ENCODE assay signal across 1 cellular context in the genomic region with DNA sequence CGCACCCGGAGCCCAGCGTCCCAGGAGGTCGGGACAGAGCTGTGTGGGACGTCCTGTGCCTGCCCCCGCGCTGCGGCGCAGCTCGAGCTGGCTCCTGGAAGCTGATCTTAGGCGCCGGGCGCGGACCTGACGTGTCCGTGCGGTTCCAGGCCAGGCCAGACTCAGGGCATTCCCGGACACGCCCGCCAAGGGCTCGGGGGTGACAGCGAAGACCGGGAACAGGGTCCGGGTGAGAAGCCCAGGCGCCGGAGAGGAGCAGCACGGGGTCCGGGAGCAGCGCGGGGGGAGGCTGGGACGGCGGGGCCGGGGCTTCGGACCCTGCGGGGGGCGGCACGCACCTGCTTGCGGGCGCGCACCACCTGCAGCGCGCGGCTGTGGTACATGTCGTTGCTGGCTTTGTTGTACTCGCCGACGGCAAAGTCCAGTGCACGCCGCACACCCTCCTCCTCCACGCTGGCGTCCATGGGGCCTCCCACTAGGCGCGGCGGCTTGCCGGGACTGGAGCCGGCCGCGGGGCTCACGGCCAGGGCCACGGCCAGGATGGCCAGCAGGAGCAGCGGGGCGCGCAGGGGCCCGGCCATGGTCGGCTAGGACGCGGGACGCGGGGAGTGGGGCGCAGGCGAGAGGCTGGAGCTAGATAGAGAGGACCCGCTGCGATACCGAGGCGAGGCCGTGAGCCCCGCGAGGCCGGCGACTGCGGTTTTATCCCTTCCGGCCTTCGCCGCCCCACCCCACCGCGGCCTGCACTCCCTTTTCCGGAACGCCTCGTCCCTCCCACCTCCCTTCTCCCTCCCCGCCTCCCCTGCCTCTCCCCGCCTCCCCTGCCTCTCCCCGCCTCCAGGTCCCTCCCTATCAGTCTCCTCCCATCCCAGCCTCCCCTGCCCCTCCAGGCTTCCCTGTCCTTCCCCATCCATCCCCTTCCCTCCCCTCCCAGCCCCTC.
TF ChIP-seq lines count a peak whose summit lies in the region.

A gene with protein sequence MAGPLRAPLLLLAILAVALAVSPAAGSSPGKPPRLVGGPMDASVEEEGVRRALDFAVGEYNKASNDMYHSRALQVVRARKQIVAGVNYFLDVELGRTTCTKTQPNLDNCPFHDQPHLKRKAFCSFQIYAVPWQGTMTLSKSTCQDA (minus strand): TSS at position 674 of the 940 bp plus-strand sequence. CDS start 93 bp downstream, at position 581.

TF ChIP-seq in HepG2, 621 proteins besides CTCF, POLR2A, EP300 and RAD21 (continued from another document and continues in another):
- TF ChIP-seq, protein P1, sequence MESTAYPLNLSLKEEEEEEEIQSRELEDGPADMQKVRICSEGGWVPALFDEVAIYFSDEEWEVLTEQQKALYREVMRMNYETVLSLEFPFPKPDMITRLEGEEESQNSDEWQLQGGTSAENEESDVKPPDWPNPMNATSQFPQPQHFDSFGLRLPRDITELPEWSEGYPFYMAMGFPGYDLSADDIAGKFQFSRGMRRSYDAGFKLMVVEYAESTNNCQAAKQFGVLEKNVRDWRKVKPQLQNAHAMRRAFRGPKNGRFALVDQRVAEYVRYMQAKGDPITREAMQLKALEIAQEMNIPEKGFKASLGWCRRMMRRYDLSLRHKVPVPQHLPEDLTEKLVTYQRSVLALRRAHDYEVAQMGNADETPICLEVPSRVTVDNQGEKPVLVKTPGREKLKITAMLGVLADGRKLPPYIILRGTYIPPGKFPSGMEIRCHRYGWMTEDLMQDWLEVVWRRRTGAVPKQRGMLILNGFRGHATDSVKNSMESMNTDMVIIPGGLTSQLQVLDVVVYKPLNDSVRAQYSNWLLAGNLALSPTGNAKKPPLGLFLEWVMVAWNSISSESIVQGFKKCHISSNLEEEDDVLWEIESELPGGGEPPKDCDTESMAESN (CRISPR knock-in tag; conservative IDR thresholded peaks at IDR 0.05), result peak; percentile 93
- TF ChIP-seq SRSF4 (IDR thresholded peaks at IDR 0.05; ENCODE audit: low read depth, low read length, poor library complexity, severe bottlenecking) (peak; percentile 92), SMAD3 (CRISPR knock-in tag; IDR thresholded peaks at IDR 0.05) (no peak; the same call in 1 of the 2 replicates), ESRRA (CRISPR knock-in tag; IDR thresholded peaks at IDR 0.05; ENCODE audit: low read depth) (0 out of 2 replicates have a peak, but pooled peaks have one; percentile 41), ZBTB7A (CRISPR knock-in tag; IDR thresholded peaks at IDR 0.05) (0 out of 2 replicates have a peak, but pooled peaks have one; percentile 39), ZNF780A (CRISPR knock-in tag; IDR thresholded peaks at IDR 0.05) (no peak), KLF13 (CRISPR knock-in tag; IDR thresholded peaks at IDR 0.05) (peak; percentile 79; the same call in 1 of the 2 replicates), CREB1 (IDR thresholded peaks at IDR 0.05) (no peak), CREB1 (CRISPR knock-in tag; IDR thresholded peaks at IDR 0.05) (no peak), ZNF878 (CRISPR knock-in tag; IDR thresholded peaks at IDR 0.05) (peak; percentile 62; the same call in 1 of the 2 replicates), ZNF460 (CRISPR knock-in tag; IDR thresholded peaks at IDR 0.05; ENCODE audit: borderline replicate concordance) (no peak), XBP1 (CRISPR knock-in tag; IDR thresholded peaks at IDR 0.05) (0 out of 2 replicates have a peak, but pooled peaks have one; percentile 61), MYC (CRISPR knock-in tag; IDR thresholded peaks at IDR 0.05; ENCODE audit: borderline replicate concordance) (peak; percentile 95), ZNF30 (CRISPR knock-in tag; IDR thresholded peaks at IDR 0.05) (peak; percentile 82; the same call in 1 of the 2 replicates), ZNF660 (CRISPR knock-in tag; IDR thresholded peaks at IDR 0.05; ENCODE audit: borderline replicate concordance, low read depth) (peak; percentile 59; the same call in 1 of the 2 replicates), ZNF451 (CRISPR knock-in tag; IDR thresholded peaks at IDR 0.05) (peak; percentile 97), RCOR2 (CRISPR knock-in tag; IDR thresholded peaks at IDR 0.05) (no peak), TSC22D2 (CRISPR knock-in tag; IDR thresholded peaks at IDR 0.05; ENCODE audit: borderline replicate concordance) (peak; percentile 55), ZNF263 (CRISPR knock-in tag; IDR thresholded peaks at IDR 0.05) (peak; percentile 84)
- TF ChIP-seq, protein P2, sequence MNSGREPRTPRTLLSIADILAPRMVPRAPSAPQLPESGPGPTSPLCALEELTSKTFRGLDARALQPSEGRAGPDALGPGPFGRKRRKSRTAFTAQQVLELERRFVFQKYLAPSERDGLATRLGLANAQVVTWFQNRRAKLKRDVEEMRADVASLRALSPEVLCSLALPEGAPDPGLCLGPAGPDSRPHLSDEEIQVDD (CRISPR knock-in tag; IDR thresholded peaks at IDR 0.05; ENCODE audit: borderline replicate concordance), result peak; percentile 95; the same call in 1 of the 2 replicates
- TF ChIP-seq, protein P3, sequence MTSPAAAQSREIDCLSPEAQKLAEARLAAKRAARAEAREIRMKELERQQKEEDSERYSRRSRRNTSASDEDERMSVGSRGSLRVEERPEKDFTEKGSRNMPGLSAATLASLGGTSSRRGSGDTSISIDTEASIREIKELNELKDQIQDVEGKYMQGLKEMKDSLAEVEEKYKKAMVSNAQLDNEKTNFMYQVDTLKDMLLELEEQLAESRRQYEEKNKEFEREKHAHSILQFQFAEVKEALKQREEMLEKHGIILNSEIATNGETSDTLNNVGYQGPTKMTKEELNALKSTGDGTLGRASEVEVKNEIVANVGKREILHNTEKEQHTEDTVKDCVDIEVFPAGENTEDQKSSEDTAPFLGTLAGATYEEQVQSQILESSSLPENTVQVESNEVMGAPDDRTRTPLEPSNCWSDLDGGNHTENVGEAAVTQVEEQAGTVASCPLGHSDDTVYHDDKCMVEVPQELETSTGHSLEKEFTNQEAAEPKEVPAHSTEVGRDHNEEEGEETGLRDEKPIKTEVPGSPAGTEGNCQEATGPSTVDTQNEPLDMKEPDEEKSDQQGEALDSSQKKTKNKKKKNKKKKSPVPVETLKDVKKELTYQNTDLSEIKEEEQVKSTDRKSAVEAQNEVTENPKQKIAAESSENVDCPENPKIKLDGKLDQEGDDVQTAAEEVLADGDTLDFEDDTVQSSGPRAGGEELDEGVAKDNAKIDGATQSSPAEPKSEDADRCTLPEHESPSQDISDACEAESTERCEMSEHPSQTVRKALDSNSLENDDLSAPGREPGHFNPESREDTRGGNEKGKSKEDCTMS (CRISPR knock-in tag; conservative IDR thresholded peaks at IDR 0.05), result 0 out of 2 replicates have a peak, but pooled peaks have one; percentile 29
- TF ChIP-seq, protein P4, sequence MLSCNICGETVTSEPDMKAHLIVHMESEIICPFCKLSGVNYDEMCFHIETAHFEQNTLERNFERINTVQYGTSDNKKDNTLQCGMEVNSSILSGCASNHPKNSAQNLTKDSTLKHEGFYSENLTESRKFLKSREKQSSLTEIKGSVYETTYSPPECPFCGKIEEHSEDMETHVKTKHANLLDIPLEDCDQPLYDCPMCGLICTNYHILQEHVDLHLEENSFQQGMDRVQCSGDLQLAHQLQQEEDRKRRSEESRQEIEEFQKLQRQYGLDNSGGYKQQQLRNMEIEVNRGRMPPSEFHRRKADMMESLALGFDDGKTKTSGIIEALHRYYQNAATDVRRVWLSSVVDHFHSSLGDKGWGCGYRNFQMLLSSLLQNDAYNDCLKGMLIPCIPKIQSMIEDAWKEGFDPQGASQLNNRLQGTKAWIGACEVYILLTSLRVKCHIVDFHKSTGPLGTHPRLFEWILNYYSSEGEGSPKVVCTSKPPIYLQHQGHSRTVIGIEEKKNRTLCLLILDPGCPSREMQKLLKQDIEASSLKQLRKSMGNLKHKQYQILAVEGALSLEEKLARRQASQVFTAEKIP (CRISPR knock-in tag; IDR thresholded peaks at IDR 0.05; ENCODE audit: borderline replicate concordance), result peak; percentile 95; the same call in 1 of the 2 replicates
- TF ChIP-seq, protein P5, sequence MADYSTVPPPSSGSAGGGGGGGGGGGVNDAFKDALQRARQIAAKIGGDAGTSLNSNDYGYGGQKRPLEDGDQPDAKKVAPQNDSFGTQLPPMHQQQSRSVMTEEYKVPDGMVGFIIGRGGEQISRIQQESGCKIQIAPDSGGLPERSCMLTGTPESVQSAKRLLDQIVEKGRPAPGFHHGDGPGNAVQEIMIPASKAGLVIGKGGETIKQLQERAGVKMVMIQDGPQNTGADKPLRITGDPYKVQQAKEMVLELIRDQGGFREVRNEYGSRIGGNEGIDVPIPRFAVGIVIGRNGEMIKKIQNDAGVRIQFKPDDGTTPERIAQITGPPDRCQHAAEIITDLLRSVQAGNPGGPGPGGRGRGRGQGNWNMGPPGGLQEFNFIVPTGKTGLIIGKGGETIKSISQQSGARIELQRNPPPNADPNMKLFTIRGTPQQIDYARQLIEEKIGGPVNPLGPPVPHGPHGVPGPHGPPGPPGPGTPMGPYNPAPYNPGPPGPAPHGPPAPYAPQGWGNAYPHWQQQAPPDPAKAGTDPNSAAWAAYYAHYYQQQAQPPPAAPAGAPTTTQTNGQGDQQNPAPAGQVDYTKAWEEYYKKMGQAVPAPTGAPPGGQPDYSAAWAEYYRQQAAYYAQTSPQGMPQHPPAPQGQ (CRISPR knock-in tag; IDR thresholded peaks at IDR 0.05; ENCODE audit: borderline replicate concordance), result peak; percentile 98; the same call in 1 of the 2 replicates
- TF ChIP-seq, protein P6, sequence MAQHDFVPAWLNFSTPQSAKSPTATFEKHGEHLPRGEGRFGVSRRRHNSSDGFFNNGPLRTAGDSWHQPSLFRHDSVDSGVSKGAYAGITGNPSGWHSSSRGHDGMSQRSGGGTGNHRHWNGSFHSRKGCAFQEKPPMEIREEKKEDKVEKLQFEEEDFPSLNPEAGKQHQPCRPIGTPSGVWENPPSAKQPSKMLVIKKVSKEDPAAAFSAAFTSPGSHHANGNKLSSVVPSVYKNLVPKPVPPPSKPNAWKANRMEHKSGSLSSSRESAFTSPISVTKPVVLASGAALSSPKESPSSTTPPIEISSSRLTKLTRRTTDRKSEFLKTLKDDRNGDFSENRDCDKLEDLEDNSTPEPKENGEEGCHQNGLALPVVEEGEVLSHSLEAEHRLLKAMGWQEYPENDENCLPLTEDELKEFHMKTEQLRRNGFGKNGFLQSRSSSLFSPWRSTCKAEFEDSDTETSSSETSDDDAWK (CRISPR knock-in tag; IDR thresholded peaks at IDR 0.05), result no peak
- TF ChIP-seq, protein P7, sequence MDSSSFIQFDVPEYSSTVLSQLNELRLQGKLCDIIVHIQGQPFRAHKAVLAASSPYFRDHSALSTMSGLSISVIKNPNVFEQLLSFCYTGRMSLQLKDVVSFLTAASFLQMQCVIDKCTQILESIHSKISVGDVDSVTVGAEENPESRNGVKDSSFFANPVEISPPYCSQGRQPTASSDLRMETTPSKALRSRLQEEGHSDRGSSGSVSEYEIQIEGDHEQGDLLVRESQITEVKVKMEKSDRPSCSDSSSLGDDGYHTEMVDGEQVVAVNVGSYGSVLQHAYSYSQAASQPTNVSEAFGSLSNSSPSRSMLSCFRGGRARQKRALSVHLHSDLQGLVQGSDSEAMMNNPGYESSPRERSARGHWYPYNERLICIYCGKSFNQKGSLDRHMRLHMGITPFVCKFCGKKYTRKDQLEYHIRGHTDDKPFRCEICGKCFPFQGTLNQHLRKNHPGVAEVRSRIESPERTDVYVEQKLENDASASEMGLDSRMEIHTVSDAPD (CRISPR knock-in tag; IDR thresholded peaks at IDR 0.05), result peak; percentile 60; the same call in 1 of the 2 replicates
- TF ChIP-seq, protein P8, sequence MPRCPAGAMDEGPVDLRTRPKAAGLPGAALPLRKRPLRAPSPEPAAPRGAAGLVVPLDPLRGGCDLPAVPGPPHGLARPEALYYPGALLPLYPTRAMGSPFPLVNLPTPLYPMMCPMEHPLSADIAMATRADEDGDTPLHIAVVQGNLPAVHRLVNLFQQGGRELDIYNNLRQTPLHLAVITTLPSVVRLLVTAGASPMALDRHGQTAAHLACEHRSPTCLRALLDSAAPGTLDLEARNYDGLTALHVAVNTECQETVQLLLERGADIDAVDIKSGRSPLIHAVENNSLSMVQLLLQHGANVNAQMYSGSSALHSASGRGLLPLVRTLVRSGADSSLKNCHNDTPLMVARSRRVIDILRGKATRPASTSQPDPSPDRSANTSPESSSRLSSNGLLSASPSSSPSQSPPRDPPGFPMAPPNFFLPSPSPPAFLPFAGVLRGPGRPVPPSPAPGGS (CRISPR knock-in tag; IDR thresholded peaks at IDR 0.05), result peak; percentile 99
- TF ChIP-seq, protein P9, sequence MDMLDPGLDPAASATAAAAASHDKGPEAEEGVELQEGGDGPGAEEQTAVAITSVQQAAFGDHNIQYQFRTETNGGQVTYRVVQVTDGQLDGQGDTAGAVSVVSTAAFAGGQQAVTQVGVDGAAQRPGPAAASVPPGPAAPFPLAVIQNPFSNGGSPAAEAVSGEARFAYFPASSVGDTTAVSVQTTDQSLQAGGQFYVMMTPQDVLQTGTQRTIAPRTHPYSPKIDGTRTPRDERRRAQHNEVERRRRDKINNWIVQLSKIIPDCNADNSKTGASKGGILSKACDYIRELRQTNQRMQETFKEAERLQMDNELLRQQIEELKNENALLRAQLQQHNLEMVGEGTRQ (IDR thresholded peaks at IDR 0.05; ENCODE audit: low read depth, low read length), result no peak
- TF ChIP-seq, protein P9 (CRISPR knock-in tag; IDR thresholded peaks at IDR 0.05; ENCODE audit: borderline replicate concordance), result peak; percentile 33; the same call in 1 of the 2 replicates
- TF ChIP-seq, protein P10, sequence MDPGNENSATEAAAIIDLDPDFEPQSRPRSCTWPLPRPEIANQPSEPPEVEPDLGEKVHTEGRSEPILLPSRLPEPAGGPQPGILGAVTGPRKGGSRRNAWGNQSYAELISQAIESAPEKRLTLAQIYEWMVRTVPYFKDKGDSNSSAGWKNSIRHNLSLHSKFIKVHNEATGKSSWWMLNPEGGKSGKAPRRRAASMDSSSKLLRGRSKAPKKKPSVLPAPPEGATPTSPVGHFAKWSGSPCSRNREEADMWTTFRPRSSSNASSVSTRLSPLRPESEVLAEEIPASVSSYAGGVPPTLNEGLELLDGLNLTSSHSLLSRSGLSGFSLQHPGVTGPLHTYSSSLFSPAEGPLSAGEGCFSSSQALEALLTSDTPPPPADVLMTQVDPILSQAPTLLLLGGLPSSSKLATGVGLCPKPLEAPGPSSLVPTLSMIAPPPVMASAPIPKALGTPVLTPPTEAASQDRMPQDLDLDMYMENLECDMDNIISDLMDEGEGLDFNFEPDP (CRISPR knock-in tag; conservative IDR thresholded peaks at IDR 0.05), result peak; percentile 100
- TF ChIP-seq, protein P11, sequence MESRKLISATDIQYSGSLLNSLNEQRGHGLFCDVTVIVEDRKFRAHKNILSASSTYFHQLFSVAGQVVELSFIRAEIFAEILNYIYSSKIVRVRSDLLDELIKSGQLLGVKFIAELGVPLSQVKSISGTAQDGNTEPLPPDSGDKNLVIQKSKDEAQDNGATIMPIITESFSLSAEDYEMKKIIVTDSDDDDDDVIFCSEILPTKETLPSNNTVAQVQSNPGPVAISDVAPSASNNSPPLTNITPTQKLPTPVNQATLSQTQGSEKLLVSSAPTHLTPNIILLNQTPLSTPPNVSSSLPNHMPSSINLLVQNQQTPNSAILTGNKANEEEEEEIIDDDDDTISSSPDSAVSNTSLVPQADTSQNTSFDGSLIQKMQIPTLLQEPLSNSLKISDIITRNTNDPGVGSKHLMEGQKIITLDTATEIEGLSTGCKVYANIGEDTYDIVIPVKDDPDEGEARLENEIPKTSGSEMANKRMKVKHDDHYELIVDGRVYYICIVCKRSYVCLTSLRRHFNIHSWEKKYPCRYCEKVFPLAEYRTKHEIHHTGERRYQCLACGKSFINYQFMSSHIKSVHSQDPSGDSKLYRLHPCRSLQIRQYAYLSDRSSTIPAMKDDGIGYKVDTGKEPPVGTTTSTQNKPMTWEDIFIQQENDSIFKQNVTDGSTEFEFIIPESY (CRISPR knock-in tag; IDR thresholded peaks at IDR 0.05), result no peak; the same call in 1 of the 2 replicates
